ENCODE assay signal across 22 cellular contexts in genomic region chrX:76433219-76433618, GRCh38.
"Had no signal": no experiment of that assay in that cellular context is flagged by ENCODE, and none has a peak within 500 bp of the region (broad histone marks: within the 10 kb centered on the region; RNA-seq: fewer than 3 reads in every experiment).

No MANE protein-coding gene starts in this region.

- H3K27me3 Mint-ChIP-seq: activated CD4-positive, alpha-beta T cell treated with anti-CD3 and anti-CD28 coated beads, Interleukin-2, amount 10 ng/mL, durations not matched to agents 7 days and 5 days; activated naive CD4-positive, alpha-beta T cell treated with anti-CD3 and anti-CD28 coated beads, Interleukin-2, amount 50 U/mL, for 24 hours; naive thymus-derived CD8-positive, alpha-beta T cell; stimulated activated memory B cell treated with anti-CD40 and anti-IgM and Interleukin-4, amounts not matched to agents 10 μg/mL and 1 μg/mL and 100 μg/mL, for 72 hours had no signal

- H3K4me1 ChIP-seq: ascending aorta, breast epithelium, psoas muscle, upper lobe of right lung had no signal

- H3K9me3 ChIP-seq: ascending aorta, breast epithelium, esophagus muscularis mucosa, ovary, psoas muscle, upper lobe of right lung had no signal

- H3K4me3 ChIP-seq: ascending aorta, breast epithelium, esophagus muscularis mucosa, ovary, psoas muscle, upper lobe of right lung had no signal

- H3K27me3 ChIP-seq: ascending aorta, esophagus muscularis mucosa, ovary, upper lobe of right lung had no signal

- FAIRE-seq: small intestine had no signal

- H3K36me3 ChIP-seq: ascending aorta, breast epithelium, esophagus muscularis mucosa, ovary, upper lobe of right lung had no signal

- H3K27ac ChIP-seq: ascending aorta, breast epithelium, esophagus muscularis mucosa, ovary, psoas muscle, upper lobe of right lung had no signal

- ATAC-seq: naive thymus-derived CD8-positive, alpha-beta T cell; psoas muscle; right cardiac atrium; stimulated activated memory B cell treated with anti-CD40 and anti-IgM and Interleukin-4, amounts not matched to agents 10 μg/mL and 1 μg/mL and 100 μg/mL, for 72 hours; upper lobe of right lung had no signal

- H3K4me3 Mint-ChIP-seq: activated CD4-positive, alpha-beta T cell treated with anti-CD3 and anti-CD28 coated beads, Interleukin-2, amount 10 ng/mL, durations not matched to agents 7 days and 5 days; activated naive CD4-positive, alpha-beta T cell treated with anti-CD3 and anti-CD28 coated beads, Interleukin-2, amount 50 U/mL, for 24 hours; immature natural killer cell; stimulated activated memory B cell treated with anti-CD40 and anti-IgM and Interleukin-4, amounts not matched to agents 10 μg/mL and 1 μg/mL and 100 μg/mL, for 72 hours had no signal

- H3K36me3 Mint-ChIP-seq: immature natural killer cell; naive thymus-derived CD8-positive, alpha-beta T cell; stimulated activated memory B cell treated with anti-CD40 and anti-IgM and Interleukin-4, amounts not matched to agents 10 μg/mL and 1 μg/mL and 100 μg/mL, for 72 hours had no signal

- H3K9me3 Mint-ChIP-seq: activated CD4-positive, alpha-beta T cell treated with anti-CD3 and anti-CD28 coated beads, Interleukin-2, amount 10 ng/mL, durations not matched to agents 7 days and 5 days; activated naive CD4-positive, alpha-beta T cell treated with anti-CD3 and anti-CD28 coated beads, Interleukin-2, amount 50 U/mL, for 24 hours; immature natural killer cell; naive thymus-derived CD8-positive, alpha-beta T cell; stimulated activated memory B cell treated with anti-CD40 and anti-IgM and Interleukin-4, amounts not matched to agents 10 μg/mL and 1 μg/mL and 100 μg/mL, for 72 hours had no signal

- H3K27ac Mint-ChIP-seq: activated CD4-positive, alpha-beta T cell treated with anti-CD3 and anti-CD28 coated beads, Interleukin-2, amount 10 ng/mL, durations not matched to agents 7 days and 5 days; activated naive CD4-positive, alpha-beta T cell treated with anti-CD3 and anti-CD28 coated beads, Interleukin-2, amount 50 U/mL, for 24 hours; immature natural killer cell; stimulated activated memory B cell treated with anti-CD40 and anti-IgM and Interleukin-4, amounts not matched to agents 10 μg/mL and 1 μg/mL and 100 μg/mL, for 72 hours had no signal

- DNase-seq: activated CD4-positive, alpha-beta T cell treated with anti-CD3 and anti-CD28 coated beads, Interleukin-2, amount 10 ng/mL, durations not matched to agents 7 days and 5 days; activated CD8-positive, alpha-beta memory T cell treated with anti-CD3 and anti-CD28 coated beads, Interleukin-2, amount 50 U/mL, for 4 hours; activated gamma-delta T cell; activated T-cell treated with anti-CD3 and anti-CD28 coated beads, Interleukin-2, amount 50 U/mL, for 48 hours; cerebellar nuclear complex; cortex of kidney; effector CD4-positive, alpha-beta T cell; immature natural killer cell; mesenchymal stem cell; naive thymus-derived CD8-positive, alpha-beta T cell; ovary; psoas muscle; right cardiac atrium; small intestine; stimulated activated CD4-positive, alpha-beta T cell treated with anti-CD3 and anti-CD28 coated beads, Interleukin-4, amount 100 ng/mL, for 24 hours; T1000; upper lobe of right lung had no signal
